Comparison of ENCODE assay signal across 8 cellular contexts in genomic region chr12:56751712-56752598, GRCh38. TPM values are rescaled to one million over a fixed set of nuclear protein-coding genes. Genes with fewer than 3 reads are reported as not detected.
DNase-seq lines count a peak whose midpoint lies in the region; ATAC-seq and TF ChIP-seq lines count a peak whose summit lies in the region.

Gene PRIM1 (minus strand): TSS chr12:56752323. CDS start chr12:56752298, 25 bp downstream.

- in situ Hi-C loops in Caki2 (cut with HindIII; ENCODE audit: low pct_unique_long_range_greater_than_20kb, low sequenced_read_pairs), result no loop called here

- H3K27me3 ChIP-seq in endodermal cell (ENCODE audit: control insufficient read depth, insufficient read depth, low read length, poor library complexity, severe bottlenecking), result no peaks in the 10 kb centered on the region

- H3K4me3 ChIP-seq in endodermal cell (ENCODE audit: low read length), result peak within 1 kb of the TSS; percentile 86

- H3K27ac Mint-ChIP-seq in endodermal cell, result peak within 1 kb of the TSS; percentile 98
- peak within 1 kb of the TSS; percentile 67 for H3K27ac Mint-ChIP-seq in mesothelial cell of epicardium

- DNase-seq in Caki2 (ENCODE audit: low read depth), result peak; percentile 91
- DNase-seq in HUDEP-2 (lab: John Stamatoyannopoulos, UW; ENCODE audit: unreplicated experiment in 76 of 76), result peak in 74 of 76 experiments; percentile 28 to 91 (median 80)
- peak; percentile 82 for DNase-seq in NOMO-1 treated with dmso at 0.1 percent for 144 hours (lab: John Stamatoyannopoulos, UW; ENCODE audit: unreplicated experiment)
- DNase-seq in activated CD8-positive, alpha-beta memory T cell treated with anti-CD3 and anti-CD28 coated beads for 48 hours (ENCODE audit: low read depth in 2 of 3, low spot score in 2 of 3), result peak; percentile 69 to 81 (median 81)
- peak; percentile 97 for DNase-seq in endodermal cell
- peak; percentile 66 to 79 for DNase-seq in mesothelial cell of epicardium (ENCODE audit: low spot score in 2 of 2, unreplicated experiment in 2 of 2)
- peak; percentile 65 for DNase-seq in stimulated activated CD8-positive, alpha-beta memory T cell treated with anti-CD3 and anti-CD28 coated beads, Interleukin-15, amount 100 ng/mL, for 24 hours (ENCODE audit: low read depth)

- H3K4me1 ChIP-seq in endodermal cell (ENCODE audit: control insufficient read depth, insufficient read depth, low read length), result peaks cover 4% of the 10 kb centered on the region

- peak within 1 kb of the TSS; percentile 92 for H3K27ac ChIP-seq in endodermal cell (ENCODE audit: low read depth, low read length)

- H3K9ac ChIP-seq in endodermal cell (ENCODE audit: extremely low read depth, low read length, poor library complexity, severe bottlenecking), result peak within 1 kb of the TSS; percentile 96

- peaks cover 10% of the 10 kb centered on the region for H3K36me3 ChIP-seq in endodermal cell (ENCODE audit: control insufficient read depth, insufficient read depth, low read length)

- H3K4me3 Mint-ChIP-seq in endodermal cell, result peak within 1 kb of the TSS; percentile 82
- H3K4me3 Mint-ChIP-seq in mesothelial cell of epicardium, result peak within 1 kb of the TSS; percentile 93

- H3K36me3 Mint-ChIP-seq in endodermal cell (ENCODE audit: low read depth), result peaks cover 23% of the 10 kb centered on the region
- no peaks in the 10 kb centered on the region for H3K36me3 Mint-ChIP-seq in mesothelial cell of epicardium

- H3K9me3 Mint-ChIP-seq in endodermal cell (no peaks in the 10 kb centered on the region), mesothelial cell of epicardium (no peaks in the 10 kb centered on the region)

- 0% methylated on average over 31 to 61 of the region's 64 CpGs for WGBS in endodermal cell (ENCODE audit: insufficient coverage in 1 of 2, insufficient read length in 1 of 2), 2 experiments

- H3K27me3 Mint-ChIP-seq in endodermal cell (ENCODE audit: insufficient read depth) (no peaks in the 10 kb centered on the region), mesothelial cell of epicardium (ENCODE audit: low read depth) (no peaks in the 10 kb centered on the region)

- TF ChIP-seq CTCF in endodermal cell (conservative IDR thresholded peaks at IDR 0.05) (peak; percentile 39), mesothelial cell of epicardium (IDR thresholded peaks at IDR 0.05; ENCODE audit: unreplicated experiment) (peak; percentile 35)

- H3K4me1 Mint-ChIP-seq in endodermal cell (peaks cover 10% of the 10 kb centered on the region), mesothelial cell of epicardium (peaks cover 15% of the 10 kb centered on the region)

- H3K9me3 ChIP-seq in endodermal cell (ENCODE audit: control insufficient read depth, low read length), result no peaks in the 10 kb centered on the region

- peak; percentile 78 for ATAC-seq in GM21390 (IDR thresholded peaks at IDR 0.05; ENCODE audit: unreplicated experiment)

RNA-seq across cellular contexts. Expression of gene PRIM1, which starts in this region (rescaled TPM):
- 18.7 and 26.0 TPM in 2 replicates for total RNA-seq in Caki2 (2014; rRNA removed; shearing (Covaris generic); ENCODE audit: low replicate concordance)
- total RNA-seq in endodermal cell (10 to 100 TPM; 34.8 to 44.2 TPM), mesothelial cell of epicardium (13.0 to 13.2 TPM (median 13.2 TPM) in 3 replicates)
- polyA plus RNA-seq in endodermal cell (2013, experiment 1 of 2), result 50.0 TPM
- polyA plus RNA-seq in endodermal cell (2013, experiment 2 of 2), result 46.0 TPM

Comparison
In these comparisons a context has a peak if more than half of its experiments do, and no peak if none do; other contexts are left out.
1. Peak in every context shown above with its lines: DNase-seq, ATAC-seq, H3K4me3 ChIP-seq and H3K27ac ChIP-seq.